Comparison of ENCODE assay signal across 13 cellular contexts in the genomic region with DNA sequence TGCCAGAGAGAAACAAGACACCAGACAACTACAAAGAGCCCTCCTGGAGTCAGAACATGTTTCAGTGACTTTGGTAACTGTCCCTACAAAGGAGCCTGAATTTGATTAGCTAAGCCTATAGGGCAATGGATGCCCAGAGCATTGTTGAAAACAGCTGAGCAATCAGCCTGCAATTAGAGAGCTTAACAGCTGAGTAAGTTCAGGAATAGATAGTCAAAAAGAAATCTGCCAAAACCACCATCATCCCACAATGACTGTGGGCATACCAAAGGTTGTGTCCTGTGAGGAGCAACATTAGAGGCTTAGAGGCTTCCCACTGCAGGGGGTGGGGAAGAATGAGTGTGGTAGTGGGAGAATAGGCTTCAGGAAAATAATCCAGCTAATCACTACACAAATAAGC. TPM values are rescaled to one million over a fixed set of nuclear protein-coding genes. Genes with fewer than 3 reads are reported as not detected.
DNase-seq lines count a peak whose midpoint lies in the region; ATAC-seq and TF ChIP-seq lines count a peak whose summit lies in the region.
"Had no signal": no experiment of that assay in that cellular context is flagged by ENCODE, and none has a peak within 500 bp of the region (broad histone marks: within the 10 kb centered on the region; RNA-seq: fewer than 3 reads in every experiment).

No MANE protein-coding gene starts in this region.

- intact Hi-C loops in lower leg skin (cut with DNase I; ENCODE audit: low total_unique reads) = no loop called here

- DNase-seq in NCI-H2081 (lab: John Stamatoyannopoulos, UW) (peak; percentile 12 to 53), NCI-H2081 treated with DMSO at 0.1 percent for 48 hours (lab: John Stamatoyannopoulos, UW) (no peak), myocyte (ENCODE audit: low read depth) (peak; percentile 85), lower leg skin (ENCODE audit: low spot score in 2 of 2) (no peak), NAMALWA (ENCODE audit: low spot score) (no peak), NCI-H187 treated with DMSO at 0.1 percent for 48 hours (lab: John Stamatoyannopoulos, UW) (no peak)
- DNase-seq: activated T-cell treated with anti-CD3 and anti-CD28 coated beads for 4 hours; central memory CD4-positive, alpha-beta T cell; heart left ventricle; stimulated activated CD4-positive, alpha-beta T cell treated with anti-CD3 and anti-CD28 coated beads, Interleukin-2, amount 100 ng/mL, for 24 hours; upper lobe of right lung had no signal

- H3K4me3 ChIP-seq in lower leg skin (ENCODE audit: low read depth, poor library complexity, severe bottlenecking) = no peak overlapping the region
- H3K4me3 ChIP-seq: heart left ventricle, upper lobe of right lung had no signal

- no peak for TF ChIP-seq CTCF in lower leg skin (IDR thresholded peaks at IDR 0.05)

- TF ChIP-seq POLR2A in lower leg skin (IDR thresholded peaks at IDR 0.05) = no peak

- ATAC-seq in GM21526 (IDR thresholded peaks at IDR 0.05; ENCODE audit: low FRiP score, unreplicated experiment) (peak; percentile 80), HG03135 (IDR thresholded peaks at IDR 0.05; ENCODE audit: unreplicated experiment) (peak; percentile 91)
- ATAC-seq: heart left ventricle, upper lobe of right lung had no signal

RNA-seq across cellular contexts. Expression of a gene that starts 32.1 kb away (rescaled TPM):
- total RNA-seq in myocyte (26.5 and 30.9 TPM in 2 replicates), lower leg skin (10 to 100 TPM; 31.4 to 45.4 (median 33.9) TPM)
- polyA plus RNA-seq in myocyte (2012) = 39.9 TPM

RNA-seq across cellular contexts. Expression of a gene that starts 38.0 kb away (rescaled TPM):
- total RNA-seq in myocyte (not detected in 2 replicates), lower leg skin (not detected)
- 0.28 TPM for polyA plus RNA-seq in myocyte (2012)
- total RNA-seq: heart left ventricle, upper lobe of right lung had no signal
- polyA plus RNA-seq: heart left ventricle had no signal

RNA-seq across cellular contexts. Expression of a gene that starts 44.4 kb away (rescaled TPM):
- total RNA-seq in myocyte (38.9 and 43.4 TPM in 2 replicates), lower leg skin (10 to 100 TPM; 34.7 to 50.4 (median 42.6) TPM)
- polyA plus RNA-seq in myocyte (2012) = 16.3 TPM

Comparison
In these comparisons a context has a peak if more than half of its experiments do, and no peak if none do; other contexts are left out.
1. DNase-seq: peak in NCI-H2081 (2 of 2) and myocyte (single experiment); none in NCI-H2081 treated with DMSO at 0.1 percent for 48 hours (single experiment), lower leg skin (0 of 2), NAMALWA (single experiment) and NCI-H187 treated with DMSO at 0.1 percent for 48 hours (single experiment).